9 cellular contexts compared by ENCODE assay signal in the genomic region with DNA sequence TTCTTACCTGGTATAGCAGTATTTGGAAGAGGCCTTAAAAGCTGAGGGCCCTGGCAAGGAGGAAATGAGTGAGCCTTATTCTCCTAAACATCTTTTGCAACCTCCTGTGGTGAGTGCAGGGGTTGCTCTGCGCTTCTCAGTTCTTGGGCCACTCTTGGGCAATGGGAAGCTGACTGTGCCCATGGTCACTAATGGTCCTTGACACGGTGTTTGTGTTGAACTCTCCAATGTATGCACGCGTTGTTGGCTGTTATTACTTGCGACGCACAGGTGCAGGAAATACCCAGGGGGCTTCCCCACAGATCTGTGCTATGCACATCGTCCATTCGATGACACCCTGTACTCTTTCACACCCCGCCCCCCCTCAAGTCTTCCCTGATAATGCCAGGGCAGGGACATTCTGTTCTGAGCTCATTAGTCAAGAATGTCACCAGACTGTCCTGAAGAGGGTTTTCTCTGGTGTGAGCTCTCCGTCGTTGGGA.
A peak's percentile ranks its signal among the peaks of the same experiment; 100 is the strongest.
DNase-seq lines count a peak whose midpoint lies in the region; ATAC-seq, FAIRE-seq and TF ChIP-seq lines count a peak whose summit lies in the region.
"Had no signal": no experiment of that assay in that cellular context is flagged by ENCODE, and none has a peak within 500 bp of the region (broad histone marks: within the 10 kb centered on the region; RNA-seq: fewer than 3 reads in every experiment).

No MANE protein-coding gene starts in this region.

- no peak overlapping the region for H3K27ac ChIP-seq in smooth muscle cell (ENCODE audit: low read depth)

- no peaks in the 10 kb centered on the region for H3K36me3 ChIP-seq in smooth muscle cell (ENCODE audit: low read depth)

- H4K20me1 ChIP-seq in smooth muscle cell (ENCODE audit: low read depth) = no peaks in the 10 kb centered on the region

- peaks cover 12% of the 10 kb centered on the region for H3K4me1 ChIP-seq in smooth muscle cell (ENCODE audit: low read depth)

- no peak for TF ChIP-seq POLR2A in GM12892 (IDR thresholded peaks at IDR 0.05; ENCODE audit: low read depth, low read length)

- DNase-seq in GM12892 (ENCODE audit: insufficient read length) = no peak
- DNase-seq in islet precursor cell = peak; percentile 65
- no peak for DNase-seq in NCI-H2171 treated with DMSO at 0.1 percent for 48 hours (lab: John Stamatoyannopoulos, UW)
- DNase-seq in SW 1271 (lab: John Stamatoyannopoulos, UW) = no peak
- DNase-seq in pons (ENCODE audit: low spot score) = no peak
- no peak for DNase-seq in smooth muscle cell (lab: John Stamatoyannopoulos, UW; ENCODE audit: unreplicated experiment)
- DNase-seq: NCI-H1092 treated with DMSO at 0.1 percent for 48 hours had no signal

- no peak overlapping the region for H3K9ac ChIP-seq in smooth muscle cell (ENCODE audit: low read depth)

- H3K9me3 ChIP-seq in smooth muscle cell (replicated peaks; ENCODE audit: low read depth) = no peaks in the 10 kb centered on the region

- no peaks in the 10 kb centered on the region for H3K27me3 ChIP-seq in smooth muscle cell (ENCODE audit: low read depth)

- no peak overlapping the region for H3K4me2 ChIP-seq in smooth muscle cell

- no peak for TF ChIP-seq CTCF in smooth muscle cell (IDR thresholded peaks at IDR 0.05; ENCODE audit: borderline replicate concordance, insufficient read depth, poor library complexity, severe bottlenecking)

- no peaks in the 10 kb centered on the region for H3K79me2 ChIP-seq in smooth muscle cell (ENCODE audit: low read depth)

- ATAC-seq in GM21423 (IDR thresholded peaks at IDR 0.05; ENCODE audit: unreplicated experiment) = peak; percentile 47
- ATAC-seq in HG03432 (IDR thresholded peaks at IDR 0.05; ENCODE audit: unreplicated experiment) = peak; percentile 77

- H3F3A ChIP-seq in smooth muscle cell (ENCODE audit: low read depth) = no peaks in the 10 kb centered on the region

- H3K4me3 ChIP-seq in smooth muscle cell = no peak overlapping the region

- FAIRE-seq in GM12892 (lab: Jason Lieb, UNC) = peak; percentile 81

- 76% methylated on average over 11 of the region's 11 CpGs for WGBS in smooth muscle cell (ENCODE audit: low lambda C conversion rate)

- H2AFZ ChIP-seq in smooth muscle cell (ENCODE audit: low read depth) = no peak overlapping the region
